In genomic region chr2:74290066-74290465, GRCh38 we compare ENCODE assay signal across 1 cellular context.
TF ChIP-seq lines count a peak whose summit lies in the region.

No MANE protein-coding gene starts in this region.

TF ChIP-seq in GM23338, 12 proteins besides CTCF, POLR2A, EP300 and RAD21 (continued from another document):
- TF ChIP-seq REST (IDR thresholded peaks at IDR 0.05; ENCODE audit: unreplicated experiment) = no peak
- TF ChIP-seq ZNF331 (CRISPR knock-in tag; IDR thresholded peaks at IDR 0.05; ENCODE audit: low read depth) = no peak
- no peak for TF ChIP-seq EZH2phosphoT487 (IDR thresholded peaks at IDR 0.05; ENCODE audit: unreplicated experiment)
- TF ChIP-seq ZNF114 (CRISPR knock-in tag; IDR thresholded peaks at IDR 0.05) = no peak
- TF ChIP-seq POLR2AphosphoS5 (IDR thresholded peaks at IDR 0.05; ENCODE audit: low read depth) = no peak
- TF ChIP-seq NANOG (IDR thresholded peaks at IDR 0.05; ENCODE audit: borderline replicate concordance) = no peak
- TF ChIP-seq JUNB (IDR thresholded peaks at IDR 0.05; ENCODE audit: unreplicated experiment) = no peak
TF ChIP-seq in GM23338: peak in this region for 0.
